Comparison of ENCODE assay signal across 1 cellular context in genomic region chr3:12994607-12995388, GRCh38.
TF ChIP-seq lines count a peak whose summit lies in the region.

No MANE protein-coding gene starts in this region.

TF ChIP-seq in GM12878, 131 proteins besides CTCF, POLR2A, EP300 and RAD21 (continued from another document and continues in another):
- 0 out of 2 replicates have a peak, but pooled peaks have one; percentile 22 for TF ChIP-seq ATF3 (IDR thresholded peaks at IDR 0.05; ENCODE audit: borderline replicate concordance, extremely low read depth, low read depth, low read length)
- no peak for TF ChIP-seq CBFB (IDR thresholded peaks at IDR 0.05; ENCODE audit: low read depth)
- no peak for TF ChIP-seq RELA (IDR thresholded peaks at IDR 0.05; ENCODE audit: borderline replicate concordance, partially characterized antibody)
- peak; percentile 68 to 77; a peak in 3 of 4 replicates for TF ChIP-seq BHLHE40 (IDR thresholded peaks at IDR 0.05; ENCODE audit: borderline replicate concordance in 1 of 2, low read depth in 2 of 2, low read length in 1 of 2)
- peak; percentile 60; the same call in 1 of the 2 replicates for TF ChIP-seq HDGF (IDR thresholded peaks at IDR 0.05)
- 0 out of 2 replicates have a peak, but pooled peaks have one; percentile 24 for TF ChIP-seq HCFC1 (IDR thresholded peaks at IDR 0.05; ENCODE audit: low read length)
- no peak for TF ChIP-seq BCL11A (IDR thresholded peaks at IDR 0.05; ENCODE audit: low read depth, low read length)
- 0 out of 2 replicates have a peak, but pooled peaks have one; percentile 19 for TF ChIP-seq SREBF2 (IDR thresholded peaks at IDR 0.05; ENCODE audit: low read length)
- TF ChIP-seq RFX5 (IDR thresholded peaks at IDR 0.05; ENCODE audit: low read depth, low read length) = peak; percentile 37; the same call in 1 of the 2 replicates
- TF ChIP-seq BMI1 (IDR thresholded peaks at IDR 0.05; ENCODE audit: borderline replicate concordance) = no peak
- peak; percentile 63 for TF ChIP-seq SMC3 (IDR thresholded peaks at IDR 0.05; ENCODE audit: borderline replicate concordance, low read length)
- TF ChIP-seq EED (IDR thresholded peaks at IDR 0.05; ENCODE audit: low read depth) = peak; percentile 73
- TF ChIP-seq STAT1 (conservative IDR thresholded peaks at IDR 0.05) = 0 out of 2 replicates have a peak, but pooled peaks have one; percentile 21
- TF ChIP-seq TARDBP (IDR thresholded peaks at IDR 0.05; ENCODE audit: borderline replicate concordance) = 0 out of 2 replicates have a peak, but pooled peaks have one; percentile 34
- peak; percentile 19 for TF ChIP-seq SP1 (IDR thresholded peaks at IDR 0.05; ENCODE audit: low read depth, low read length)
- TF ChIP-seq, protein P1, sequence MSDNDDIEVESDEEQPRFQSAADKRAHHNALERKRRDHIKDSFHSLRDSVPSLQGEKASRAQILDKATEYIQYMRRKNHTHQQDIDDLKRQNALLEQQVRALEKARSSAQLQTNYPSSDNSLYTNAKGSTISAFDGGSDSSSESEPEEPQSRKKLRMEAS (IDR thresholded peaks at IDR 0.05; ENCODE audit: low read depth, low read length) = peak; percentile 69; the same call in 1 of the 2 replicates
- TF ChIP-seq MEF2A (IDR thresholded peaks at IDR 0.05; ENCODE audit: insufficient read depth, low read depth, low read length) = no peak
- TF ChIP-seq SMARCA5 (IDR thresholded peaks at IDR 0.05) = peak; percentile 80
- no peak; the same call in 1 of the 2 replicates for TF ChIP-seq NR2C1 (IDR thresholded peaks at IDR 0.05)
- peak; percentile 80 for TF ChIP-seq YY1 (IDR thresholded peaks at IDR 0.05; ENCODE audit: low read depth, low read length)
- TF ChIP-seq MYC (IDR thresholded peaks at IDR 0.05; ENCODE audit: insufficient read depth, insufficient read length, insufficient replicate concordance, low read length, severe bottlenecking) = peak; percentile 12
- TF ChIP-seq, protein P2, sequence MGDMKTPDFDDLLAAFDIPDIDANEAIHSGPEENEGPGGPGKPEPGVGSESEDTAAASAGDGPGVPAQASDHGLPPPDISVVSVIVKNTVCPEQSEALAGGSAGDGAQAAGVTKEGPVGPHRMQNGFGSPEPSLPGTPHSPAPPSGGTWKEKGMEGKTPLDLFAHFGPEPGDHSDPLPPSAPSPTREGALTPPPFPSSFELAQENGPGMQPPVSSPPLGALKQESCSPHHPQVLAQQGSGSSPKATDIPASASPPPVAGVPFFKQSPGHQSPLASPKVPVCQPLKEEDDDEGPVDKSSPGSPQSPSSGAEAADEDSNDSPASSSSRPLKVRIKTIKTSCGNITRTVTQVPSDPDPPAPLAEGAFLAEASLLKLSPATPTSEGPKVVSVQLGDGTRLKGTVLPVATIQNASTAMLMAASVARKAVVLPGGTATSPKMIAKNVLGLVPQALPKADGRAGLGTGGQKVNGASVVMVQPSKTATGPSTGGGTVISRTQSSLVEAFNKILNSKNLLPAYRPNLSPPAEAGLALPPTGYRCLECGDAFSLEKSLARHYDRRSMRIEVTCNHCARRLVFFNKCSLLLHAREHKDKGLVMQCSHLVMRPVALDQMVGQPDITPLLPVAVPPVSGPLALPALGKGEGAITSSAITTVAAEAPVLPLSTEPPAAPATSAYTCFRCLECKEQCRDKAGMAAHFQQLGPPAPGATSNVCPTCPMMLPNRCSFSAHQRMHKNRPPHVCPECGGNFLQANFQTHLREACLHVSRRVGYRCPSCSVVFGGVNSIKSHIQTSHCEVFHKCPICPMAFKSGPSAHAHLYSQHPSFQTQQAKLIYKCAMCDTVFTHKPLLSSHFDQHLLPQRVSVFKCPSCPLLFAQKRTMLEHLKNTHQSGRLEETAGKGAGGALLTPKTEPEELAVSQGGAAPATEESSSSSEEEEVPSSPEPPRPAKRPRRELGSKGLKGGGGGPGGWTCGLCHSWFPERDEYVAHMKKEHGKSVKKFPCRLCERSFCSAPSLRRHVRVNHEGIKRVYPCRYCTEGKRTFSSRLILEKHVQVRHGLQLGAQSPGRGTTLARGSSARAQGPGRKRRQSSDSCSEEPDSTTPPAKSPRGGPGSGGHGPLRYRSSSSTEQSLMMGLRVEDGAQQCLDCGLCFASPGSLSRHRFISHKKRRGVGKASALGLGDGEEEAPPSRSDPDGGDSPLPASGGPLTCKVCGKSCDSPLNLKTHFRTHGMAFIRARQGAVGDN (IDR thresholded peaks at IDR 0.05) = peak; percentile 81
- TF ChIP-seq USF1 (IDR thresholded peaks at IDR 0.05; ENCODE audit: borderline replicate concordance, extremely low read length, insufficient read depth, low read depth, low read length) = peak; percentile 40
- 0 out of 2 replicates have a peak, but pooled peaks have one; percentile 92 for TF ChIP-seq WRNIP1 (IDR thresholded peaks at IDR 0.05; ENCODE audit: borderline replicate concordance, low read depth, low read length)
- TF ChIP-seq, protein P3, sequence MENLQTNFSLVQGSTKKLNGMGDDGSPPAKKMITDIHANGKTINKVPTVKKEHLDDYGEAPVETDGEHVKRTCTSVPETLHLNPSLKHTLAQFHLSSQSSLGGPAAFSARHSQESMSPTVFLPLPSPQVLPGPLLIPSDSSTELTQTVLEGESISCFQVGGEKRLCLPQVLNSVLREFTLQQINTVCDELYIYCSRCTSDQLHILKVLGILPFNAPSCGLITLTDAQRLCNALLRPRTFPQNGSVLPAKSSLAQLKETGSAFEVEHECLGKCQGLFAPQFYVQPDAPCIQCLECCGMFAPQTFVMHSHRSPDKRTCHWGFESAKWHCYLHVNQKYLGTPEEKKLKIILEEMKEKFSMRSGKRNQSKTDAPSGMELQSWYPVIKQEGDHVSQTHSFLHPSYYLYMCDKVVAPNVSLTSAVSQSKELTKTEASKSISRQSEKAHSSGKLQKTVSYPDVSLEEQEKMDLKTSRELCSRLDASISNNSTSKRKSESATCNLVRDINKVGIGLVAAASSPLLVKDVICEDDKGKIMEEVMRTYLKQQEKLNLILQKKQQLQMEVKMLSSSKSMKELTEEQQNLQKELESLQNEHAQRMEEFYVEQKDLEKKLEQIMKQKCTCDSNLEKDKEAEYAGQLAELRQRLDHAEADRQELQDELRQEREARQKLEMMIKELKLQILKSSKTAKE (IDR thresholded peaks at IDR 0.05; ENCODE audit: low read depth, poor library complexity, severe bottlenecking) = no peak
- peak; percentile 48; the same call in 1 of the 2 replicates for TF ChIP-seq NKRF (conservative IDR thresholded peaks at IDR 0.05)
- 0 out of 2 replicates have a peak, but pooled peaks have one; percentile 15 for TF ChIP-seq IRF4 (IDR thresholded peaks at IDR 0.05; ENCODE audit: low read depth, low read length)
- TF ChIP-seq CHD2 (IDR thresholded peaks at IDR 0.05; ENCODE audit: borderline replicate concordance, low read depth, low read length) = 0 out of 2 replicates have a peak, but pooled peaks have one; percentile 32
- TF ChIP-seq NR2F1 (conservative IDR thresholded peaks at IDR 0.05) = peak; percentile 66
- TF ChIP-seq CREM (IDR thresholded peaks at IDR 0.05; ENCODE audit: low read depth) = peak; percentile 28; the same call in 1 of the 2 replicates
- TF ChIP-seq RB1 (IDR thresholded peaks at IDR 0.05; ENCODE audit: borderline replicate concordance) = peak; percentile 83; the same call in 1 of the 2 replicates
- TF ChIP-seq DPF2 (IDR thresholded peaks at IDR 0.05) = peak; percentile 63; the same call in 1 of the 2 replicates
- no peak; the same call in 1 of the 2 replicates for TF ChIP-seq ZNF217 (IDR thresholded peaks at IDR 0.05)
- TF ChIP-seq SIX5 (IDR thresholded peaks at IDR 0.05; ENCODE audit: low read depth, low read length, severe bottlenecking) = no peak
- TF ChIP-seq RCOR1 (conservative IDR thresholded peaks at IDR 0.05; ENCODE audit: low read depth, low read length) = 0 out of 2 replicates have a peak, but pooled peaks have one; percentile 33
- TF ChIP-seq, protein P4, sequence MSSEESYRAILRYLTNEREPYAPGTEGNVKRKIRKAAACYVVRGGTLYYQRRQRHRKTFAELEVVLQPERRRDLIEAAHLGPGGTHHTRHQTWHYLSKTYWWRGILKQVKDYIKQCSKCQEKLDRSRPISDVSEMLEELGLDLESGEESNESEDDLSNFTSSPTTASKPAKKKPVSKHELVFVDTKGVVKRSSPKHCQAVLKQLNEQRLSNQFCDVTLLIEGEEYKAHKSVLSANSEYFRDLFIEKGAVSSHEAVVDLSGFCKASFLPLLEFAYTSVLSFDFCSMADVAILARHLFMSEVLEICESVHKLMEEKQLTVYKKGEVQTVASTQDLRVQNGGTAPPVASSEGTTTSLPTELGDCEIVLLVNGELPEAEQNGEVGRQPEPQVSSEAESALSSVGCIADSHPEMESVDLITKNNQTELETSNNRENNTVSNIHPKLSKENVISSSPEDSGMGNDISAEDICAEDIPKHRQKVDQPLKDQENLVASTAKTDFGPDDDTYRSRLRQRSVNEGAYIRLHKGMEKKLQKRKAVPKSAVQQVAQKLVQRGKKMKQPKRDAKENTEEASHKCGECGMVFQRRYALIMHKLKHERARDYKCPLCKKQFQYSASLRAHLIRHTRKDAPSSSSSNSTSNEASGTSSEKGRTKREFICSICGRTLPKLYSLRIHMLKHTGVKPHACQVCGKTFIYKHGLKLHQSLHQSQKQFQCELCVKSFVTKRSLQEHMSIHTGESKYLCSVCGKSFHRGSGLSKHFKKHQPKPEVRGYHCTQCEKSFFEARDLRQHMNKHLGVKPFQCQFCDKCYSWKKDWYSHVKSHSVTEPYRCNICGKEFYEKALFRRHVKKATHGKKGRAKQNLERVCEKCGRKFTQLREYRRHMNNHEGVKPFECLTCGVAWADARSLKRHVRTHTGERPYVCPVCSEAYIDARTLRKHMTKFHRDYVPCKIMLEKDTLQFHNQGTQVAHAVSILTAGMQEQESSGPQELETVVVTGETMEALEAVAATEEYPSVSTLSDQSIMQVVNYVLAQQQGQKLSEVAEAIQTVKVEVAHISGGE (CRISPR knock-in tag; IDR thresholded peaks at IDR 0.05) = no peak
- peak; percentile 78 for TF ChIP-seq GATAD2B (conservative IDR thresholded peaks at IDR 0.05; ENCODE audit: low read depth)
- TF ChIP-seq, protein P5, sequence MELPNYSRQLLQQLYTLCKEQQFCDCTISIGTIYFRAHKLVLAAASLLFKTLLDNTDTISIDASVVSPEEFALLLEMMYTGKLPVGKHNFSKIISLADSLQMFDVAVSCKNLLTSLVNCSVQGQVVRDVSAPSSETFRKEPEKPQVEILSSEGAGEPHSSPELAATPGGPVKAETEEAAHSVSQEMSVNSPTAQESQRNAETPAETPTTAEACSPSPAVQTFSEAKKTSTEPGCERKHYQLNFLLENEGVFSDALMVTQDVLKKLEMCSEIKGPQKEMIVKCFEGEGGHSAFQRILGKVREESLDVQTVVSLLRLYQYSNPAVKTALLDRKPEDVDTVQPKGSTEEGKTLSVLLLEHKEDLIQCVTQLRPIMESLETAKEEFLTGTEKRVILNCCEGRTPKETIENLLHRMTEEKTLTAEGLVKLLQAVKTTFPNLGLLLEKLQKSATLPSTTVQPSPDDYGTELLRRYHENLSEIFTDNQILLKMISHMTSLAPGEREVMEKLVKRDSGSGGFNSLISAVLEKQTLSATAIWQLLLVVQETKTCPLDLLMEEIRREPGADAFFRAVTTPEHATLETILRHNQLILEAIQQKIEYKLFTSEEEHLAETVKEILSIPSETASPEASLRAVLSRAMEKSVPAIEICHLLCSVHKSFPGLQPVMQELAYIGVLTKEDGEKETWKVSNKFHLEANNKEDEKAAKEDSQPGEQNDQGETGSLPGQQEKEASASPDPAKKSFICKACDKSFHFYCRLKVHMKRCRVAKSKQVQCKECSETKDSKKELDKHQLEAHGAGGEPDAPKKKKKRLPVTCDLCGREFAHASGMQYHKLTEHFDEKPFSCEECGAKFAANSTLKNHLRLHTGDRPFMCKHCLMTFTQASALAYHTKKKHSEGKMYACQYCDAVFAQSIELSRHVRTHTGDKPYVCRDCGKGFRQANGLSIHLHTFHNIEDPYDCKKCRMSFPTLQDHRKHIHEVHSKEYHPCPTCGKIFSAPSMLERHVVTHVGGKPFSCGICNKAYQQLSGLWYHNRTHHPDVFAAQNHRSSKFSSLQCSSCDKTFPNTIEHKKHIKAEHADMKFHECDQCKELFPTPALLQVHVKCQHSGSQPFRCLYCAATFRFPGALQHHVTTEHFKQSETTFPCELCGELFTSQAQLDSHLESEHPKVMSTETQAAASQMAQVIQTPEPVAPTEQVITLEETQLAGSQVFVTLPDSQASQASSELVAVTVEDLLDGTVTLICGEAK (IDR thresholded peaks at IDR 0.05; ENCODE audit: borderline replicate concordance) = peak; percentile 24; the same call in 1 of the 2 replicates
- TF ChIP-seq TCF12 (IDR thresholded peaks at IDR 0.05; ENCODE audit: low read depth, low read length) = 0 out of 2 replicates have a peak, but pooled peaks have one; percentile 17
- TF ChIP-seq MXI1 (IDR thresholded peaks at IDR 0.05; ENCODE audit: low read depth, low read length) = peak; percentile 78
